In genomic region chr6:88050140-88050818, GRCh38 we compare ENCODE assay signal across 16 cellular contexts.
DNase-seq lines count a peak whose midpoint lies in the region; ATAC-seq lines count a peak whose summit lies in the region.
"Had no signal": no experiment of that assay in that cellular context is flagged by ENCODE, and none has a peak within 500 bp of the region (broad histone marks: within the 10 kb centered on the region; RNA-seq: fewer than 3 reads in every experiment).

No MANE protein-coding gene starts in this region.

- no peaks in the 10 kb centered on the region for H3K36me3 ChIP-seq in adipocyte (ENCODE audit: control insufficient read depth, insufficient read depth, low read length, severe bottlenecking)
- H3K36me3 ChIP-seq: HAP-1, MG63 had no signal

- H3K4me1 ChIP-seq in adipocyte (ENCODE audit: control insufficient read depth, insufficient read depth, low read length): no peaks in the 10 kb centered on the region

- peak; percentile 7 for DNase-seq in GM03348 (ENCODE audit: low spot score)
- DNase-seq in NOMO-1 (lab: John Stamatoyannopoulos, UW; ENCODE audit: unreplicated experiment in 2 of 2): peak; percentile 56 to 76
- peak; percentile 4 for DNase-seq in adipocyte (ENCODE audit: low read depth)
- DNase-seq in iris pigment epithelial cell (ENCODE audit: low read depth): peak; percentile 1
- DNase-seq in effector CD4-positive, alpha-beta T cell: no peak
- DNase-seq: ACHN; CD8-positive, alpha-beta T cell; MG63; NCI-H1436; NCI-H2029 treated with DMSO at 0.1 percent for 48 hours; NCI-H510A; NCI-H82 had no signal

- no peak overlapping the region for H3K9ac ChIP-seq in adipocyte (ENCODE audit: low read length)
- H3K9ac ChIP-seq: KMS-11 had no signal

- no peaks in the 10 kb centered on the region for H3K27me3 ChIP-seq in adipocyte (replicated peaks; ENCODE audit: control insufficient read depth, insufficient read depth, low read length)
- H3K27me3 ChIP-seq: MG63 had no signal

- H3K4me3 ChIP-seq in adipocyte (ENCODE audit: low read length): no peak overlapping the region
- H3K4me3 ChIP-seq: HAP-1, MG63 had no signal

- no peak for ATAC-seq in HG03571 (IDR thresholded peaks at IDR 0.05; ENCODE audit: unreplicated experiment)
- ATAC-seq in GM18858 (IDR thresholded peaks at IDR 0.05; ENCODE audit: unreplicated experiment): no peak
- ATAC-seq: CD8-positive, alpha-beta T cell had no signal

- H3K9me3 ChIP-seq in adipocyte (ENCODE audit: control insufficient read depth, low read length): no peaks in the 10 kb centered on the region
- H3K9me3 ChIP-seq: HAP-1, MG63 had no signal
